26 cellular contexts compared by ENCODE assay signal in genomic region chr9:115093550-115093949, GRCh38. TPM values are rescaled to one million over a fixed set of nuclear protein-coding genes. Genes with fewer than 3 reads are reported as not detected.
"Had no signal": no experiment of that assay in that cellular context is flagged by ENCODE, and none has a peak within 500 bp of the region (broad histone marks: within the 10 kb centered on the region; RNA-seq: fewer than 3 reads in every experiment).

No MANE protein-coding gene starts in this region.

- H3K27ac ChIP-seq: HL-60 had no signal

- H3K9me3 ChIP-seq: MG63, SK-N-SH had no signal

- H3K4me3 ChIP-seq: MG63 had no signal

- H3K9ac ChIP-seq: SK-N-SH had no signal

- FAIRE-seq: HepG2, HTR-8/SVneo, RCC 7860 had no signal

- H3K27me3 ChIP-seq: MG63 had no signal

- DNase-seq: IMR-90, Karpas-422, KG1, MG63, NCI-H1092, NCI-H1105 treated with DMSO at 0.1 percent for 48 hours, NCI-H1417 treated with DMSO at 0.1 percent for 48 hours, NCI-H146, NCI-H1694 treated with DMSO at 0.1 percent for 48 hours, NCI-H1930, NCI-H2081 treated with DMSO at 0.1 percent for 48 hours, NCI-H2171, NCI-H226, NCI-H446, NCI-H510A, NCI-H524 treated with DMSO at 0.1 percent for 48 hours, NCI-H69, NCI-H774, RPMI8226, SHP77, SK-N-SH, SW 1271 had no signal

- H3K36me3 ChIP-seq: MG63 had no signal

RNA-seq across cellular contexts. Expression of gene TNC, which starts 24.4 kb away (rescaled TPM):
- total RNA-seq: HepG2 had no signal
- polyA plus RNA-seq: HepG2 had no signal
